Comparison of ENCODE assay signal across 8 cellular contexts in the genomic region with DNA sequence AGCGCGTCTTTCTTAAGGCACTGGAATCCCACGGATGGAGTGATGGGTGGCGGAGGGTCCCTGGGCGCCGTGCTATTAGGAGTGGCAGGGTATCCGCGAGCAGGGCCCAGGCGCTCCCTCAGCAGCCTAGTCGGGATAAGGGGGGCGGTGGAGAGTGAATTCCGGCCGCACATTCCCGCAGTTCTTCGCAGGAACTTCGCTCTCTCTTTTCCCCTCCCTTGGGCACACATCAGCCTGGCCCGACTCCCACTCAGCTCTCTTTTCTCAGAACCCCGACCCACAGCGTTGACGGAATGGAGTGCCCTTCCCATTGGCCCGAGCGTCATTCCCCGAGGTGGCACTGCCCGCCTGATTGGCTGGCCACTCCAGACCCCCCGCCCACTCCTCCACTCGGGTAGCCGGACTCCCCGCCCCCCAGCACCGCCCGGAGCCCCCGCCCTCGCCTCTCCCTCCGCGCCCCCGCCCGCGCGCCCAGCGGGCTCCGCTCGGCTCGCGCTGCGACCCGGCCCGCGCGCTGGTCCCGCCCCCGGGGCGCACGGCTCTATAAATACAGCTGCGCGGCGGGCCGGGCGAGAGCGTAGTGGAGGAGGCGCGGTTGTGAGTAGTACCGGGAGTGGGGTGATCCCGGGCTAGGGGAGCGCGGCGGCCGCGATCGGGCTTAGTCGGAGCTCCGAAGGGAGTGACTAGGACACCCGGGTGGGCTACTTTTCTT. TPM values are rescaled to one million over a fixed set of nuclear protein-coding genes. Genes with fewer than 3 reads are reported as not detected.
A peak's percentile ranks its signal among the peaks of the same experiment; 100 is the strongest.
DNase-seq lines count a peak whose midpoint lies in the region; ATAC-seq lines count a peak whose summit lies in the region.

A gene with protein sequence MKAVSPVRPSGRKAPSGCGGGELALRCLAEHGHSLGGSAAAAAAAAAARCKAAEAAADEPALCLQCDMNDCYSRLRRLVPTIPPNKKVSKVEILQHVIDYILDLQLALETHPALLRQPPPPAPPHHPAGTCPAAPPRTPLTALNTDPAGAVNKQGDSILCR (plus strand): TSS at position 572 of the 712 bp plus-strand sequence. CDS start 385 bp downstream, outside the sequence.

- peaks cover 0 to 5% (median 5%) of the 10 kb centered on the region in 3 donors for H3K4me1 Mint-ChIP-seq in CD8-positive, alpha-beta memory T cell

- H3K9me3 Mint-ChIP-seq in CD8-positive, alpha-beta memory T cell: peaks cover 0 to 13% (median 4%) of the 10 kb centered on the region in 5 donors

- CTCF ChIA-PET in CD8-positive, alpha-beta memory T cell (lab: Charles Lee): no interaction called here

- peak within 1 kb of the TSS; percentile 66 for H3K9ac ChIP-seq in ES-I3 (ENCODE audit: low read depth, low read length)
- H3K9ac ChIP-seq in stomach smooth muscle (ENCODE audit: low read length in 2 of 2): peak within 1 kb of the TSS; percentile 85 to 89

- no peaks in the 10 kb centered on the region for H3K36me3 ChIP-seq in ES-I3 (ENCODE audit: insufficient read depth, low read length)
- H3K36me3 ChIP-seq in stomach smooth muscle (ENCODE audit: control insufficient read depth in 2 of 2, insufficient read depth in 2 of 2, low read length in 2 of 2): no peaks in the 10 kb centered on the region
- H3K36me3 ChIP-seq in CD8-positive, alpha-beta memory T cell (ENCODE audit: insufficient read depth, low read length): no peaks in the 10 kb centered on the region

- ATAC-seq in left colon: peak; percentile 87
- ATAC-seq in GM19324 (IDR thresholded peaks at IDR 0.05; ENCODE audit: low FRiP score, unreplicated experiment): no peak
- no peak for ATAC-seq in GM21381 (IDR thresholded peaks at IDR 0.05; ENCODE audit: unreplicated experiment)

- peaks cover 0 to 5% (median 0%) of the 10 kb centered on the region in 3 donors for H3K36me3 Mint-ChIP-seq in CD8-positive, alpha-beta memory T cell

- H3K9me3 ChIP-seq in ES-I3 (ENCODE audit: control insufficient read depth, insufficient read depth, low read length) (no peaks in the 10 kb centered on the region), stomach smooth muscle (ENCODE audit: control insufficient read depth in 2 of 2, low read length in 2 of 2) (no peaks in the 10 kb centered on the region)
- no peaks in the 10 kb centered on the region for H3K9me3 ChIP-seq in CD8-positive, alpha-beta memory T cell (ENCODE audit: low read length)

- no peak within 1 kb of the TSS for H3K27ac Mint-ChIP-seq in CD8-positive, alpha-beta memory T cell

- H3K27ac ChIP-seq in stomach smooth muscle (ENCODE audit: low read length): peak within 1 kb of the TSS; percentile 88
- no peak within 1 kb of the TSS for H3K27ac ChIP-seq in CD8-positive, alpha-beta memory T cell (ENCODE audit: low read depth, low read length)

- peaks cover 11% of the 10 kb centered on the region for H3K4me1 ChIP-seq in ES-I3 (ENCODE audit: insufficient read depth, low read length)
- no peaks in the 10 kb centered on the region for H3K4me1 ChIP-seq in stomach smooth muscle (ENCODE audit: control insufficient read depth, insufficient read depth, low read length)
- H3K4me1 ChIP-seq in CD8-positive, alpha-beta memory T cell (ENCODE audit: insufficient read depth, low read length): no peaks in the 10 kb centered on the region

- peaks cover 38 to 57% of the 10 kb centered on the region in 2 donors for H3K27me3 Mint-ChIP-seq in CD8-positive, alpha-beta memory T cell

- POLR2A ChIA-PET in CD8-positive, alpha-beta memory T cell (lab: Charles Lee): no interaction called here

- H3K4me3 ChIP-seq in stomach smooth muscle (ENCODE audit: low read length in 2 of 2): peak within 1 kb of the TSS; percentile 87 to 88
- H3K4me3 ChIP-seq in CD8-positive, alpha-beta memory T cell (ENCODE audit: low read length): no peak within 1 kb of the TSS

- no peaks in the 10 kb centered on the region for H3K27me3 ChIP-seq in stomach smooth muscle (ENCODE audit: control insufficient read depth in 1 of 2, insufficient read depth in 2 of 2, low read length in 2 of 2)
- H3K27me3 ChIP-seq in CD8-positive, alpha-beta memory T cell (ENCODE audit: insufficient read depth, low read length, poor library complexity, severe bottlenecking): no peaks in the 10 kb centered on the region

- H3K4me3 Mint-ChIP-seq in CD8-positive, alpha-beta memory T cell: peak within 1 kb of the TSS in 1 of 7 donors; percentile 37

- intact Hi-C loops in left colon (cut with DNase I, micrococcal nuclease): no loop called here

- DNase-seq in NCI-H510A treated with DMSO at 0.1 percent for 48 hours (lab: John Stamatoyannopoulos, UW): peak; percentile 78
- DNase-seq in dermis microvascular lymphatic vessel endothelial cell (ENCODE audit: low read depth in 2 of 2): peak; percentile 61 to 62
- DNase-seq in left colon: peak; percentile 85 to 89
- no peak for DNase-seq in CD8-positive, alpha-beta memory T cell

RNA-seq across cellular contexts. Expression of the gene that starts here (rescaled TPM):
- total RNA-seq in dermis microvascular lymphatic vessel endothelial cell (under 0.01 and 0.13 TPM in 2 replicates), left colon (1 to 10 TPM; 2.8 to 7.1 TPM)
- total RNA-seq in CD8-positive, alpha-beta memory T cell: not detected
- polyA plus RNA-seq in CD8-positive, alpha-beta memory T cell: not detected

Comparison
In these comparisons a context has a peak if more than half of its experiments do, and no peak if none do; other contexts are left out.
1. Peak in DNase-seq in dermis microvascular lymphatic vessel endothelial cell; RNA of the gene not detected or under 1 TPM.
2. DNase-seq: peak in NCI-H510A treated with DMSO at 0.1 percent for 48 hours (single experiment) and left colon (2 of 2); none in CD8-positive, alpha-beta memory T cell (0 of 5).